In the genomic region with DNA sequence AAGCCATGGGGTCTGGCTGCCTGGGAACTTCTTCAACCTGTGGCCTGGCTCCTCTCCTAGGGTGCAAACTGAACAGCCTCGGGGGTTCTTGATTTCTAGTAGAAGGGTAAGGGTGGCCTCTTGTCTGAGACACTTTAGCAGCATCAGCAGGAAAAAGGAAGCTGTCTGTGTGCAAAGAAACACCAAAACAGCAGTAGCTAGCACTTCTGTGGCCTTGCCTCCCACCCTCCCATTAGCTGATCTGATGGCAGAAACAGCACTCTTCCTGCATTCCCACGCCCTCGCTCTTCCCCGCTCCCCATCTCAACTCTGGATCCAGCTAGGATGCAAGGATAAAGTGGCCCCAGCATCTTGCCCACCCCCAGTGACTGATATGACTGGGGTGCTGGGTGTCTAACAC, we compare ENCODE assay signal across 23 cellular contexts. TPM values are rescaled to one million over a fixed set of nuclear protein-coding genes. Genes with fewer than 3 reads are reported as not detected.
DNase-seq lines count a peak whose midpoint lies in the region; ATAC-seq and TF ChIP-seq lines count a peak whose summit lies in the region.
"Had no signal": no experiment of that assay in that cellular context is flagged by ENCODE, and none has a peak within 500 bp of the region (broad histone marks: within the 10 kb centered on the region; RNA-seq: fewer than 3 reads in every experiment).

No MANE protein-coding gene starts in this region.

- WGBS in upper lobe of left lung, 2 donors, result 57 to 72% methylated on average over 4 of the region's 4 CpGs

- no peaks in the 10 kb centered on the region for H3K27me3 ChIP-seq in breast epithelium
- no peaks in the 10 kb centered on the region for H3K27me3 ChIP-seq in skeletal muscle tissue (ENCODE audit: control insufficient read depth in 3 of 3, insufficient read depth in 3 of 3, low read length in 3 of 3)
- H3K27me3 ChIP-seq in upper lobe of left lung, result no peaks in the 10 kb centered on the region
- H3K27me3 ChIP-seq: heart right ventricle, suprapubic skin had no signal

- H3K4me1 Mint-ChIP-seq in MCF 10A (ENCODE audit: insufficient read depth, unreplicated experiment), result peaks cover 19% of the 10 kb centered on the region
- peaks cover 0 to 5% of the 10 kb centered on the region in 2 donors for H3K4me1 Mint-ChIP-seq in effector memory CD8-positive, alpha-beta T cell (ENCODE audit: low read depth in 2 of 2)

- H3K4me1 ChIP-seq in breast epithelium, result no peaks in the 10 kb centered on the region
- H3K4me1 ChIP-seq in skeletal muscle tissue (ENCODE audit: control insufficient read depth in 3 of 3, insufficient read depth in 3 of 3, low read length in 3 of 3), result peaks cover 12 to 20% (median 14%) of the 10 kb centered on the region in 3 donors
- H3K4me1 ChIP-seq in upper lobe of left lung, result peaks cover 4 to 38% (median 32%) of the 10 kb centered on the region in 4 donors

- intact Hi-C loops in breast epithelium (cut with DNase I; ENCODE audit: low total_unique reads) (no loop called here), MCF 10A (cut with micrococcal nuclease) (no loop called here)

- ATAC-seq in effector memory CD8-positive, alpha-beta T cell (replicated peaks), result no peak
- ATAC-seq in upper lobe of left lung (ENCODE audit: low FRiP score in 2 of 2), result no peak
- ATAC-seq: lower lobe of right lung had no signal

- no peaks in the 10 kb centered on the region for H3K9me3 Mint-ChIP-seq in MCF 10A (ENCODE audit: unreplicated experiment)
- H3K9me3 Mint-ChIP-seq in effector memory CD8-positive, alpha-beta T cell, result no peaks in the 10 kb centered on the region

- CTCF ChIA-PET in MCF 10A (lab: Yijun Ruan, JAX), result interaction anchor here (0.6 to 2.3 kb wide), 4 partner anchors 24 to 79 kb away, joined by 3 to 11 read pairs (median 6); no protein-coding TSS in a partner anchor

- BruUV-seq in MCF 10A (replicated peaks; lab: Mats Ljungman, UMichigan), result no TSS peak

- H3K9me3 ChIP-seq in breast epithelium (no peaks in the 10 kb centered on the region), skeletal muscle tissue (ENCODE audit: control insufficient read depth in 3 of 3, low read length in 3 of 3) (no peaks in the 10 kb centered on the region), upper lobe of left lung (no peaks in the 10 kb centered on the region)
- H3K9me3 ChIP-seq: HAP-1, heart right ventricle, lower lobe of right lung, suprapubic skin had no signal

- H3K36me3 Mint-ChIP-seq in MCF 10A (ENCODE audit: insufficient read depth, unreplicated experiment), result peaks cover 4% of the 10 kb centered on the region
- H3K36me3 Mint-ChIP-seq in effector memory CD8-positive, alpha-beta T cell (ENCODE audit: insufficient read depth), result peaks cover 3% of the 10 kb centered on the region

- H3K27ac Mint-ChIP-seq in MCF 10A (ENCODE audit: low read depth, unreplicated experiment), result no peak overlapping the region
- H3K27ac Mint-ChIP-seq in effector memory CD8-positive, alpha-beta T cell, result peak overlapping the region; percentile 13 to 18

- TF ChIP-seq EP300 in upper lobe of left lung (IDR thresholded peaks at IDR 0.05), result no peak

- no peaks in the 10 kb centered on the region for H3K27me3 Mint-ChIP-seq in MCF 10A (ENCODE audit: insufficient read depth, unreplicated experiment)
- H3K27me3 Mint-ChIP-seq in effector memory CD8-positive, alpha-beta T cell, result peaks cover 58 to 59% of the 10 kb centered on the region in 2 donors

- no peak overlapping the region for H3K4me3 Mint-ChIP-seq in MCF 10A (ENCODE audit: unreplicated experiment)
- no peak overlapping the region for H3K4me3 Mint-ChIP-seq in effector memory CD8-positive, alpha-beta T cell

- POLR2A ChIA-PET in MCF 10A (lab: Yijun Ruan, JAX), result interaction anchor here (0.8 to 4.8 kb wide), 3 partner anchors 11 to 24 kb away, joined by 4 to 57 read pairs (median 6); no protein-coding TSS in a partner anchor

- H3K4me3 ChIP-seq in breast epithelium (no peak overlapping the region), NB4 (ENCODE audit: low read depth, low read length) (no peak overlapping the region), skeletal muscle tissue (ENCODE audit: low read length in 3 of 3) (no peak overlapping the region), upper lobe of left lung (no peak overlapping the region)
- H3K4me3 ChIP-seq: HAP-1, heart right ventricle, lower lobe of right lung, skin epidermis, suprapubic skin had no signal

- no peak overlapping the region for H3K9ac ChIP-seq in skeletal muscle tissue (ENCODE audit: low read depth in 1 of 3, low read length in 3 of 3)

- no peaks in the 10 kb centered on the region for H3K36me3 ChIP-seq in breast epithelium
- H3K36me3 ChIP-seq in skeletal muscle tissue (ENCODE audit: control insufficient read depth in 3 of 3, insufficient read depth in 3 of 3, low read length in 3 of 3), result peaks cover 3 to 6% (median 4%) of the 10 kb centered on the region in 3 donors
- H3K36me3 ChIP-seq in upper lobe of left lung, result no peaks in the 10 kb centered on the region
- H3K36me3 ChIP-seq: HAP-1, heart right ventricle, lower lobe of right lung, suprapubic skin had no signal

- TF ChIP-seq CTCF in breast epithelium (IDR thresholded peaks at IDR 0.05) (no peak), MCF 10A (IDR thresholded peaks at IDR 0.05; ENCODE audit: unreplicated experiment) (no peak), NB4 (IDR thresholded peaks at IDR 0.05; ENCODE audit: low read depth, low read length) (no peak), upper lobe of left lung (IDR thresholded peaks at IDR 0.05) (no peak)

- H3K27ac ChIP-seq in breast epithelium (peak overlapping the region; percentile 21 to 26), skeletal muscle tissue (ENCODE audit: low read depth, low read length) (peak overlapping the region; percentile 20), upper lobe of left lung (peak overlapping the region in 2 of 4 donors; percentile 35 to 69)
- H3K27ac ChIP-seq: lower lobe of right lung, suprapubic skin had no signal

- TF ChIP-seq POLR2A in breast epithelium (IDR thresholded peaks at IDR 0.05) (no peak), NB4 (IDR thresholded peaks at IDR 0.05; ENCODE audit: extremely low read depth, insufficient read length) (no peak), upper lobe of left lung (IDR thresholded peaks at IDR 0.05) (no peak)

- DNase-seq in breast epithelium (ENCODE audit: low spot score in 2 of 2) (no peak), MCF 10A (ENCODE audit: unreplicated experiment) (no peak), NB4 (ENCODE audit: low read depth) (peak; percentile 37), islet precursor cell (no peak), upper lobe of left lung (no peak)
- no peak for DNase-seq in effector memory CD8-positive, alpha-beta T cell
- no peak for DNase-seq in activated CD8-positive, alpha-beta memory T cell treated with anti-CD3 and anti-CD28 coated beads, Interleukin-2, amount 50 U/mL, for 4 hours
- DNase-seq: activated CD4-positive, alpha-beta T cell treated with anti-CD3 and anti-CD28 coated beads for 48 hours; activated naive CD4-positive, alpha-beta T cell; cortex of kidney; heart right ventricle; IMR-90; lower lobe of right lung; NCI-H187; NCI-H2227 treated with DMSO at 0.1 percent for 48 hours; NCI-H82; posterior cingulate gyrus; stimulated activated CD4-positive, alpha-beta T cell treated with anti-CD3 and anti-CD28 coated beads, Interleukin-4, amount 100 ng/mL, for 4 hours had no signal

RNA-seq across cellular contexts. Expression of a gene that starts 20.7 kb away (rescaled TPM):
- total RNA-seq in breast epithelium (10 to 100 TPM; 46.8 to 98.9 (median 61.9) TPM), MCF 10A (2022) (1.5 and 2.4 TPM in 2 replicates), skeletal muscle tissue (4.7 TPM), upper lobe of left lung (10 to 100 TPM; 30.4 to 58.2 (median 42.0) TPM)
- total RNA-seq: IMR-90 had no signal

RNA-seq across cellular contexts. Expression of a gene that starts 43.7 kb away (rescaled TPM):
- total RNA-seq in breast epithelium (under 1 TPM in 1 of 3 donors, not detected in 2; 0.32 TPM), MCF 10A (2022) (not detected in 2 replicates), skeletal muscle tissue (under 0.01 TPM), upper lobe of left lung (under 1 TPM in 2 of 6 donors, not detected in 4; 0.31 to 0.77 TPM)
- total RNA-seq: A673, IMR-90, suprapubic skin had no signal

RNA-seq across cellular contexts. Expression of a gene that starts 58.0 kb away (rescaled TPM):
- total RNA-seq in breast epithelium (not detected), MCF 10A (2022) (not detected in 2 replicates), skeletal muscle tissue (not detected), upper lobe of left lung (not detected)
- total RNA-seq: A673, heart right ventricle, lower lobe of right lung, suprapubic skin had no signal
